In genomic region chr7:140673063-140673769, GRCh38 we compare ENCODE assay signal across 8 cellular contexts. TPM values are rescaled to one million over a fixed set of nuclear protein-coding genes. Genes with fewer than 3 reads are reported as not detected.
DNase-seq lines count a peak whose midpoint lies in the region; TF ChIP-seq lines count a peak whose summit lies in the region.

No MANE protein-coding gene starts in this region.

- no peaks in the 10 kb centered on the region for H3K9me3 Mint-ChIP-seq in activated CD4-positive, alpha-beta memory T cell treated with anti-CD3 and anti-CD28 coated beads for 36 hours

- DNase-seq in HEK293T (ENCODE audit: extremely low spot score) = peak; percentile 72
- peak; percentile 81 for DNase-seq in NCI-H146 (lab: John Stamatoyannopoulos, UW)
- peak; percentile 67 for DNase-seq in activated CD4-positive, alpha-beta memory T cell treated with anti-CD3 and anti-CD28 coated beads for 36 hours
- peak; percentile 18 for DNase-seq in stimulated activated CD8-positive, alpha-beta memory T cell treated with anti-CD3 and anti-CD28 coated beads, Interleukin-7, amount 100 ng/mL, for 24 hours (ENCODE audit: low read depth)
- DNase-seq in NCI-H1694 treated with DMSO at 0.1 percent for 48 hours (lab: John Stamatoyannopoulos, UW) = no peak

- H3K4me1 ChIP-seq in endocrine pancreas (ENCODE audit: control insufficient read depth, insufficient read depth, low read length) (peaks cover 7% of the 10 kb centered on the region), muscle layer of colon (ENCODE audit: insufficient read depth, low read length) (peaks cover 26% of the 10 kb centered on the region)

- H3K27me3 ChIP-seq in endocrine pancreas (ENCODE audit: control insufficient read depth, insufficient read depth, low read length) (no peaks in the 10 kb centered on the region), muscle layer of colon (ENCODE audit: control insufficient read depth in 1 of 2, insufficient read depth in 2 of 2, low read length in 2 of 2) (no peaks in the 10 kb centered on the region)

- H3K4me3 Mint-ChIP-seq in activated CD4-positive, alpha-beta memory T cell treated with anti-CD3 and anti-CD28 coated beads for 36 hours = peak overlapping the region; percentile 82

- H3K36me3 ChIP-seq in endocrine pancreas (ENCODE audit: control insufficient read depth, insufficient read depth, low read length) = peaks cover 2% of the 10 kb centered on the region
- peaks cover 14% of the 10 kb centered on the region for H3K36me3 ChIP-seq in muscle layer of colon (ENCODE audit: insufficient read depth, low read length)

- no peaks in the 10 kb centered on the region for H3K27me3 Mint-ChIP-seq in activated CD4-positive, alpha-beta memory T cell treated with anti-CD3 and anti-CD28 coated beads for 36 hours

- intact Hi-C loops in activated CD4-positive, alpha-beta memory T cell treated with anti-CD3 and anti-CD28 coated beads for 36 hours (cut with micrococcal nuclease) = loop anchor here (1.0 kb wide), 2 partner anchors 23 to 341 kb away; partner anchors contain the start of genes MRPS33 and NDUFB2

- H3K27ac Mint-ChIP-seq in activated CD4-positive, alpha-beta memory T cell treated with anti-CD3 and anti-CD28 coated beads for 36 hours = peak overlapping the region; percentile 54

- peak overlapping the region; percentile 83 for H3K9ac ChIP-seq in endocrine pancreas (ENCODE audit: control insufficient read depth, insufficient read depth, low read length)
- peak overlapping the region; percentile 49 for H3K9ac ChIP-seq in muscle layer of colon (ENCODE audit: low read length)

- CTCF ChIA-PET in HEK293T (lab: Yijun Ruan, JAX) = no interaction called here
- CTCF ChIA-PET in activated CD4-positive, alpha-beta memory T cell treated with anti-CD3 and anti-CD28 coated beads for 36 hours (lab: Charles Lee) = interaction anchor here (1.0 to 1.3 kb wide), 3 partner anchors 20 to 50 kb away, joined by 3 to 4 read pairs (median 3); partner anchors contain the start of gene NDUFB2

- POLR2A ChIA-PET in HEK293T (lab: Yijun Ruan, JAX) = interaction anchor here (0.9 to 3.4 kb wide), 7 partner anchors 12 to 342 kb away, joined by 3 to 22 read pairs (median 4); partner anchors contain the start of gene MRPS33
- POLR2A ChIA-PET in activated CD4-positive, alpha-beta memory T cell treated with anti-CD3 and anti-CD28 coated beads for 36 hours (lab: Charles Lee) = interaction anchor here (1.3 to 1.6 kb wide), 2 partner anchors 17 to 195 kb away, joined by 3 to 7 read pairs; no protein-coding TSS in a partner anchor

- TF ChIP-seq CTCF in GM12875 (IDR thresholded peaks at IDR 0.05; ENCODE audit: borderline replicate concordance, insufficient read depth, low read depth, low read length) = no peak

- H3K4me1 Mint-ChIP-seq in activated CD4-positive, alpha-beta memory T cell treated with anti-CD3 and anti-CD28 coated beads for 36 hours (ENCODE audit: low read depth) = peaks cover 33% of the 10 kb centered on the region

- H3K36me3 Mint-ChIP-seq in activated CD4-positive, alpha-beta memory T cell treated with anti-CD3 and anti-CD28 coated beads for 36 hours = peaks cover 18% of the 10 kb centered on the region

- H3K4me3 ChIP-seq in GM12875 (ENCODE audit: low read depth, low read length) = peak overlapping the region; percentile 73
- H3K4me3 ChIP-seq in endocrine pancreas (ENCODE audit: control insufficient read depth, insufficient read depth, low read length) = no peak overlapping the region
- peak overlapping the region; percentile 58 to 72 for H3K4me3 ChIP-seq in muscle layer of colon (ENCODE audit: low read depth in 1 of 2, low read length in 2 of 2)

- H3K9me3 ChIP-seq in endocrine pancreas (ENCODE audit: control insufficient read depth, low read length) = no peaks in the 10 kb centered on the region
- no peaks in the 10 kb centered on the region for H3K9me3 ChIP-seq in muscle layer of colon (ENCODE audit: low read length)

- peak overlapping the region; percentile 76 for H3K27ac ChIP-seq in muscle layer of colon (ENCODE audit: low read depth, low read length)

TF ChIP-seq in HEK293T, 16 proteins besides CTCF, POLR2A, EP300 and RAD21:
- TF ChIP-seq L3MBTL2 (conservative IDR thresholded peaks at IDR 0.05) (peak; percentile 28; the same call in 1 of the 2 replicates), CTBP1 (IDR thresholded peaks at IDR 0.05; ENCODE audit: borderline replicate concordance) (no peak; the same call in 1 of the 2 replicates), LEF1 (IDR thresholded peaks at IDR 0.05; ENCODE audit: borderline replicate concordance) (peak; percentile 56; the same call in 1 of the 2 replicates), ZNF384 (IDR thresholded peaks at IDR 0.05) (no peak), TARDBP (IDR thresholded peaks at IDR 0.05) (no peak), NFRKB (IDR thresholded peaks at IDR 0.05) (no peak), FOXM1 (IDR thresholded peaks at IDR 0.05; ENCODE audit: borderline replicate concordance) (peak; percentile 58; the same call in 1 of the 2 replicates)

RNA-seq across cellular contexts. Expression of gene ADCK2, which starts 0.5 kb away (rescaled TPM):
- 10 to 100 TPM; 24.2 to 24.4 TPM for total RNA-seq in activated CD4-positive, alpha-beta memory T cell treated with anti-CD3 and anti-CD28 coated beads for 36 hours

RNA-seq across cellular contexts. Expression of gene NDUFB2, which starts 23.3 kb away (rescaled TPM):
- 100 to 1,000 TPM; 171 to 183 TPM for total RNA-seq in activated CD4-positive, alpha-beta memory T cell treated with anti-CD3 and anti-CD28 coated beads for 36 hours

RNA-seq across cellular contexts. Expression of gene DENND2A, which starts 32.6 kb away (rescaled TPM):
- not detected for total RNA-seq in activated CD4-positive, alpha-beta memory T cell treated with anti-CD3 and anti-CD28 coated beads for 36 hours
